ENCODE assay signal across 16 cellular contexts in the genomic region with DNA sequence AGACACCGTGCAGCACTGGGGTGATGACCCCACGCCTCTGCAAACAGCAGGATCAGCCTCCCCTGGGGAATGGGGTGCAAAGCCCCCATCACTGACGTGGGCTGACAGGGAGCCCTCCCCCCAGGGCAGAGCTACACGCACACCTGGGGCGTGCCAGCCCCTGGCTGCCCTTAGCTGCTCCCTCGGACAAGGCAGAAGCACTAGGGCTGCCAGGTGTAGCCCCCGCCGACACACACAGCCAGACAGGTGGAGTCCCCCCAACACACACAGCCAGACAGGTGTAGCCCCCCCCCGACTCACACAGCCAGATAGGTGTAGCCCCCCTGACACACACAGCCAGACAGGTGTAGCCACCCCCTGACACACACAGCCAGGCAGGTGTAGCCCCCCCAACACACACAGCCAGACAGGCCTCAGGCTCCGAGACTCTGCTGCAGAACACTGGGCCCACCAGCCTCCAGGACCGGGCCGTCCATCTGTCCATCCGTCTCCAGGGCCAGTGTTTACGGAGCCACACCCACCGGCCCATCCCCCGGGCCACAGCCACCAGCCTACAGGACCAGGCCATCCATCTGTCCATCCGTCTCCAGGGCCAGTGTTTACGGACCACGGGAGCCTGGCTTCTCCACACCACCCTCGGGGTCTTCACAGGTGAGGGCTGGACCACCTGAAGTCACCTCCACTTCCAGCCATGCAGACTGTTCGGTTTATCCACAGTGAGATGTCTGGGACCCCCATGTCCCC. TPM values are rescaled to one million over a fixed set of nuclear protein-coding genes. Genes with fewer than 3 reads are reported as not detected.
DNase-seq lines count a peak whose midpoint lies in the region; ATAC-seq and TF ChIP-seq lines count a peak whose summit lies in the region.
"Had no signal": no experiment of that assay in that cellular context is flagged by ENCODE, and none has a peak within 500 bp of the region (broad histone marks: within the 10 kb centered on the region; RNA-seq: fewer than 3 reads in every experiment).

No MANE protein-coding gene starts in this region.

- no peaks in the 10 kb centered on the region for H3K9me3 Mint-ChIP-seq in CD14-positive monocyte
- H3K9me3 Mint-ChIP-seq: CD4-positive, alpha-beta T cell had no signal

- intact Hi-C loops in left ventricle myocardium superior (cut with micrococcal nuclease): no loop called here
- intact Hi-C loops in CD14-positive monocyte (cut with micrococcal nuclease): no loop called here
- intact Hi-C loops in psoas muscle (cut with DNase I): no loop called here
- intact Hi-C loops in body of pancreas (cut with DNase I): no loop called here

- H3K4me1 Mint-ChIP-seq in CD14-positive monocyte: no peaks in the 10 kb centered on the region

- H3K27me3 Mint-ChIP-seq in CD14-positive monocyte (ENCODE audit: low read depth in 3 of 3): peaks cover 4 to 25% (median 9%) of the 10 kb centered on the region in 3 donors
- H3K27me3 Mint-ChIP-seq: B cell; CD4-positive, alpha-beta T cell had no signal

- no peak overlapping the region for H3K4me3 ChIP-seq in right atrium auricular region
- H3K4me3 ChIP-seq in psoas muscle: no peak overlapping the region
- no peak overlapping the region for H3K4me3 ChIP-seq in body of pancreas
- H3K4me3 ChIP-seq: GM23248, HAP-1 had no signal

- no peak overlapping the region for H3K27ac Mint-ChIP-seq in CD14-positive monocyte
- H3K27ac Mint-ChIP-seq: B cell; CD4-positive, alpha-beta T cell had no signal

- TF ChIP-seq CTCF in right atrium auricular region (IDR thresholded peaks at IDR 0.05): no peak
- TF ChIP-seq CTCF in CD14-positive monocyte (IDR thresholded peaks at IDR 0.05): no peak
- no peak for TF ChIP-seq CTCF in psoas muscle (IDR thresholded peaks at IDR 0.05)
- TF ChIP-seq CTCF in body of pancreas (IDR thresholded peaks at IDR 0.05): no peak

- 78 to 84% (median 81%) methylated on average over 20 to 21 of the region's 21 CpGs for WGBS in psoas muscle, 3 donors
- WGBS in body of pancreas, 2 donors: 86 to 89% methylated on average over 16 of the region's 21 CpGs

- no peaks in the 10 kb centered on the region for H3K36me3 ChIP-seq in right atrium auricular region
- no peaks in the 10 kb centered on the region for H3K36me3 ChIP-seq in psoas muscle (ENCODE audit: insufficient read depth in 1 of 2, low read depth in 1 of 2)
- H3K36me3 ChIP-seq in body of pancreas (replicated peaks in 1 of 2; ENCODE audit: insufficient read depth in 1 of 2, low read depth in 2 of 2): no peaks in the 10 kb centered on the region
- H3K36me3 ChIP-seq: HAP-1 had no signal

- H3K4me1 ChIP-seq in right atrium auricular region: peaks cover 0 to 5% of the 10 kb centered on the region in 2 donors
- no peaks in the 10 kb centered on the region for H3K4me1 ChIP-seq in psoas muscle
- peaks cover 20% of the 10 kb centered on the region for H3K4me1 ChIP-seq in body of pancreas
- H3K4me1 ChIP-seq: HAP-1 had no signal

- no peak for ATAC-seq in left ventricle myocardium superior
- no peak for ATAC-seq in psoas muscle
- no peak for ATAC-seq in body of pancreas
- ATAC-seq in GM18505 (IDR thresholded peaks at IDR 0.05; ENCODE audit: unreplicated experiment): no peak

- H3K36me3 Mint-ChIP-seq in CD14-positive monocyte: no peaks in the 10 kb centered on the region

- H3K9me3 ChIP-seq in right atrium auricular region: no peaks in the 10 kb centered on the region
- H3K9me3 ChIP-seq in psoas muscle: no peaks in the 10 kb centered on the region
- no peaks in the 10 kb centered on the region for H3K9me3 ChIP-seq in body of pancreas

- DNase-seq in left ventricle myocardium superior: peak; percentile 21
- no peak for DNase-seq in right atrium auricular region (ENCODE audit: low spot score)
- DNase-seq in CD14-positive monocyte (ENCODE audit: low spot score): peak; percentile 22
- DNase-seq in iPS-NIHi11 (ENCODE audit: low spot score): peak; percentile 4
- peak; percentile 11 to 36 for DNase-seq in psoas muscle
- DNase-seq in body of pancreas: no peak
- DNase-seq: C1 segment of cervical spinal cord; Caco-2; CD4-positive, alpha-beta T cell; GM23248; IMR-90 had no signal

- H3K4me3 Mint-ChIP-seq in CD14-positive monocyte: no peak overlapping the region
- H3K4me3 Mint-ChIP-seq: B cell; CD4-positive, alpha-beta T cell had no signal

- peaks cover 0 to 6% of the 10 kb centered on the region in 2 donors for H3K27me3 ChIP-seq in right atrium auricular region
- peaks cover 0 to 38% (median 23%) of the 10 kb centered on the region in 3 donors for H3K27me3 ChIP-seq in psoas muscle (ENCODE audit: insufficient read depth in 3 of 3, low read length in 2 of 3)
- H3K27me3 ChIP-seq in body of pancreas: no peaks in the 10 kb centered on the region

- H3K27ac ChIP-seq in right atrium auricular region (no peak overlapping the region), psoas muscle (no peak overlapping the region), body of pancreas (no peak overlapping the region)
- H3K27ac ChIP-seq: GM23248 had no signal

- TF ChIP-seq POLR2A in body of pancreas (IDR thresholded peaks at IDR 0.05): no peak
- TF ChIP-seq POLR2A in GM18505 (IDR thresholded peaks at IDR 0.05; ENCODE audit: borderline replicate concordance, extremely low read depth, insufficient read depth, insufficient read length): no peak

RNA-seq across cellular contexts. Expression of a gene that starts 3.5 kb away (rescaled TPM):
- total RNA-seq in left ventricle myocardium superior: 1.3 TPM
- under 1 TPM; 0.11 to 0.75 TPM for total RNA-seq in right atrium auricular region
- polyA plus RNA-seq in CD14-positive monocyte: under 1 TPM in 1 of 2 donors, not detected in 1; 0.18 TPM
- total RNA-seq in psoas muscle: under 1 TPM in 3 of 4 donors, not detected in 1; 0.09 to 0.59 (median 0.46) TPM
- under 1 TPM; 0.10 to 0.15 (median 0.10) TPM for polyA plus RNA-seq in psoas muscle
- total RNA-seq in body of pancreas: 10 to 100 TPM; 15.6 to 26.4 TPM
- total RNA-seq: A172, GM23248, H4, IMR-90 had no signal
- polyA plus RNA-seq: GM23248, IMR-90 had no signal

RNA-seq across cellular contexts. Expression of a gene that starts 11.8 kb away (rescaled TPM):
- total RNA-seq in left ventricle myocardium superior: 31.8 TPM
- 10 to 100 TPM; 26.8 to 32.5 TPM for total RNA-seq in right atrium auricular region
- polyA plus RNA-seq in CD14-positive monocyte: 10 to 100 TPM in 1 of 2 donors, 1 to 10 TPM in 1; 9.3 to 12.4 TPM
- total RNA-seq in psoas muscle: 10 to 100 TPM; 15.8 to 21.1 (median 20.3) TPM
- polyA plus RNA-seq in psoas muscle: 10 to 100 TPM; 11.8 to 26.0 (median 15.4) TPM
- total RNA-seq in body of pancreas: 10 to 100 TPM; 17.4 to 93.3 TPM

RNA-seq across cellular contexts. Expression of a gene that starts 23.5 kb away (rescaled TPM):
- total RNA-seq in left ventricle myocardium superior (47.5 TPM), right atrium auricular region (10 to 100 TPM; 26.6 to 33.3 TPM), psoas muscle (10 to 100 TPM in 3 of 4 donors, 1 to 10 TPM in 1; 9.9 to 15.9 (median 10.8) TPM), body of pancreas (10 to 100 TPM; 50.8 to 65.6 TPM)
- polyA plus RNA-seq in CD14-positive monocyte (10 to 100 TPM; 62.8 to 75.4 TPM), psoas muscle (10 to 100 TPM; 19.2 to 28.1 (median 20.3) TPM)

RNA-seq across cellular contexts. Expression of a gene that starts 44.3 kb away (rescaled TPM):
- total RNA-seq in left ventricle myocardium superior (0.84 TPM), right atrium auricular region (1 to 10 TPM in 1 of 2 donors, under 1 TPM in 1; 0.43 to 1.0 TPM), psoas muscle (under 1 TPM in 3 of 4 donors, not detected in 1; 0.15 to 0.75 (median 0.25) TPM), body of pancreas (10 to 100 TPM; 46.2 to 48.8 TPM)
- polyA plus RNA-seq in CD14-positive monocyte (not detected), psoas muscle (under 1 TPM in 2 of 3 donors, not detected in 1; 0.10 to 0.13 TPM)
- total RNA-seq: B cell had no signal

Comparison
In these comparisons a context has a peak if more than half of its experiments do, and no peak if none do; other contexts are left out.
1. DNase-seq: peak in left ventricle myocardium superior (single experiment), CD14-positive monocyte (single experiment), iPS-NIHi11 (single experiment) and psoas muscle (2 of 2); none in right atrium auricular region (single experiment) and body of pancreas (0 of 4).